ENCODE assay signal across 9 cellular contexts in genomic region chr3:121735047-121735696, GRCh38. TPM values are rescaled to one million over a fixed set of nuclear protein-coding genes. Genes with fewer than 3 reads are reported as not detected.
DNase-seq lines count a peak whose midpoint lies in the region; ATAC-seq, FAIRE-seq and TF ChIP-seq lines count a peak whose summit lies in the region.
"Had no signal": no experiment of that assay in that cellular context is flagged by ENCODE, and none has a peak within 500 bp of the region (broad histone marks: within the 10 kb centered on the region; RNA-seq: fewer than 3 reads in every experiment).

No MANE protein-coding gene starts in this region.

- no peaks in the 10 kb centered on the region for H3K27me3 ChIP-seq in pancreas

- H3K27ac ChIP-seq in pancreas: no peak overlapping the region

- H3K9me3 ChIP-seq in pancreas: no peaks in the 10 kb centered on the region

- H3K36me3 ChIP-seq in pancreas: no peaks in the 10 kb centered on the region

- intact Hi-C loops in left colon (cut with DNase I, micrococcal nuclease) (no loop called here), pancreas (cut with DNase I) (no loop called here)

- ATAC-seq in GM19035 (IDR thresholded peaks at IDR 0.05; ENCODE audit: unreplicated experiment) (peak; percentile 86), HG02763 (IDR thresholded peaks at IDR 0.05; ENCODE audit: unreplicated experiment) (peak; percentile 92), HG03575 (IDR thresholded peaks at IDR 0.05; ENCODE audit: extremely low read depth, insufficient number of reproducible peaks, low FRiP score, unreplicated experiment) (peak; percentile 92), left colon (no peak), pancreas (no peak)

- H3K4me1 ChIP-seq in pancreas: peaks cover 5 to 9% (median 7%) of the 10 kb centered on the region in 3 donors

- TF ChIP-seq CTCF in GM12864 (IDR thresholded peaks at IDR 0.05; ENCODE audit: low read depth, low read length, missing control alignments): no peak
- TF ChIP-seq CTCF in pancreas (IDR thresholded peaks at IDR 0.05): no peak

- H3K4me3 ChIP-seq in GM12864 (ENCODE audit: low read depth, low read length) (no peak overlapping the region), pancreas (no peak overlapping the region)

- FAIRE-seq in pancreas (lab: Jason Lieb, UNC): no peak

- DNase-seq in GM12864 (ENCODE audit: low read depth): peak; percentile 27
- DNase-seq in left colon: no peak
- DNase-seq in NCI-H774 (lab: John Stamatoyannopoulos, UW): no peak
- no peak for DNase-seq in SKM-1 (lab: John Stamatoyannopoulos, UW; ENCODE audit: unreplicated experiment)
- DNase-seq in pancreas: no peak
- DNase-seq: NCI-H1694 treated with DMSO at 0.1 percent for 48 hours had no signal

RNA-seq across cellular contexts. Expression of gene GOLGB1, which starts 14.4 kb away (rescaled TPM):
- total RNA-seq in left colon (10 to 100 TPM; 69.9 to 72.6 TPM), pancreas (10 to 100 TPM; 32.9 to 45.0 (median 37.5) TPM)
- 10 to 100 TPM; 18.9 to 28.9 TPM for polyA plus RNA-seq in pancreas

Comparison
In these comparisons a context has a peak if more than half of its experiments do, and no peak if none do; other contexts are left out.
1. ATAC-seq: peak in GM19035 (single experiment), HG02763 (single experiment) and HG03575 (single experiment); none in left colon (single experiment) and pancreas (0 of 4).